ENCODE assay signal across 8 cellular contexts in the genomic region with DNA sequence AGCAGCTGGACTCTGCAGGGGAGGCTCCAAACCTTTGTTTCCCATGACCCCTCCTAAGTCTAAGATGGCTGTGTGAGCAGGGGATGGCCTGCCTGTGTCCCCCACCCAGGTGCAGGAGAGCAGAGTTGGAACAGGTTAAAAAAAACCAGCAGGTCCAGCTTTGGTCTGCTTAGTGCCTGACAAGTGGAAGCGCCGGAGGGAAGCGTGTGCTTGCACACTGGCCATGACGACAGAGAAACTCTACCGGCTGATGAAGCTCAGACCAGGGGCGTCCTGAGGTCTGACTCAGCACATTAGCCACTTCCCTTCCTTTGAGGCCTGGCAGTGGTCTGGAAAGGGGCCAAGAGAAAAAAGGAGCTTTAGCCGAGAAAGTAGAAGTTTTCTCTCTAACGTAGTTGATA.
DNase-seq lines count a peak whose midpoint lies in the region; TF ChIP-seq lines count a peak whose summit lies in the region.

No MANE protein-coding gene starts in this region.

- no peaks in the 10 kb centered on the region for H3K9me3 ChIP-seq in CD4-positive, alpha-beta memory T cell (ENCODE audit: control insufficient read depth in 1 of 2, low read length in 2 of 2)
- H3K9me3 ChIP-seq in Loucy (ENCODE audit: insufficient read depth, low read depth, low read length), result no peaks in the 10 kb centered on the region

- no peaks in the 10 kb centered on the region for H3K79me2 ChIP-seq in Loucy (ENCODE audit: insufficient read depth, low read length)

- TF ChIP-seq CTCF in GM20000 (IDR thresholded peaks at IDR 0.05; ENCODE audit: extremely low read depth, missing control alignments) (no peak), Loucy (conservative IDR thresholded peaks at IDR 0.05; ENCODE audit: low read length) (no peak)

- H3K4me2 ChIP-seq in Loucy (ENCODE audit: low read depth, low read length, poor library complexity, severe bottlenecking), result peak overlapping the region; percentile 63

- H4K20me1 ChIP-seq in Loucy (ENCODE audit: insufficient read depth, low read length, poor library complexity, severe bottlenecking), result no peaks in the 10 kb centered on the region

- H3K9me2 ChIP-seq in Loucy (replicated peaks; ENCODE audit: low read depth, low read length), result no peaks in the 10 kb centered on the region

- H3F3A ChIP-seq in Loucy (ENCODE audit: low read depth), result no peaks in the 10 kb centered on the region

- H3K4me3 ChIP-seq in CD4-positive, alpha-beta memory T cell (ENCODE audit: low read length in 2 of 2), result no peak overlapping the region
- H3K4me3 ChIP-seq in Loucy (ENCODE audit: low read length, poor library complexity, severe bottlenecking), result peak overlapping the region; percentile 44

- intact Hi-C loops in CD4-positive, alpha-beta memory T cell (cut with micrococcal nuclease), result no loop called here

- H3K27ac Mint-ChIP-seq in CD4-positive, alpha-beta memory T cell, result peak overlapping the region in 2 of 7 donors; percentile 38 to 77

- H3K27ac ChIP-seq in CD4-positive, alpha-beta memory T cell (ENCODE audit: low read depth, low read length), result no peak overlapping the region

- peaks cover 0 to 3% (median 0%) of the 10 kb centered on the region in 8 donors for H3K9me3 Mint-ChIP-seq in CD4-positive, alpha-beta memory T cell

- no peaks in the 10 kb centered on the region for H3K36me3 ChIP-seq in CD4-positive, alpha-beta memory T cell (ENCODE audit: insufficient read depth, low read length)
- H3K36me3 ChIP-seq in Loucy (ENCODE audit: insufficient read depth, low read length), result no peaks in the 10 kb centered on the region

- POLR2A ChIA-PET in CD4-positive, alpha-beta memory T cell (lab: Charles Lee; ENCODE audit: partially characterized antibody), result no interaction called here

- H3K4me1 Mint-ChIP-seq in CD4-positive, alpha-beta memory T cell, result peaks cover 6 to 18% (median 11%) of the 10 kb centered on the region in 4 donors

- CTCF ChIA-PET in CD4-positive, alpha-beta memory T cell (lab: Charles Lee; ENCODE audit: partially characterized antibody), result no interaction called here

- H3K36me3 Mint-ChIP-seq in CD4-positive, alpha-beta memory T cell, result no peaks in the 10 kb centered on the region

- no peak overlapping the region for H2AFZ ChIP-seq in Loucy (ENCODE audit: low read length)

- no peaks in the 10 kb centered on the region for H3K27me3 ChIP-seq in CD4-positive, alpha-beta memory T cell (ENCODE audit: insufficient read depth, low read length)
- no peaks in the 10 kb centered on the region for H3K27me3 ChIP-seq in Loucy (ENCODE audit: insufficient read depth, low read length, poor library complexity, severe bottlenecking)

- peak in 3 of 5 donors; percentile 8 to 26 (median 18) for DNase-seq in CD4-positive, alpha-beta memory T cell
- DNase-seq in GM20000 (ENCODE audit: low spot score), result peak; percentile 43
- DNase-seq in astrocyte of the hippocampus (ENCODE audit: low read depth, low spot score), result peak; percentile 97
- DNase-seq in midbrain (lab: John Stamatoyannopoulos, UW), result peak; percentile 51
- no peak for DNase-seq in activated naive CD4-positive, alpha-beta T cell treated with Interleukin-2 at 50 U/mL for 16 hours
- DNase-seq in NCI-H2196 treated with DMSO at 0.1 percent for 48 hours (lab: John Stamatoyannopoulos, UW; ENCODE audit: unreplicated experiment), result no peak
- no peak for DNase-seq in NCI-H1436 (lab: John Stamatoyannopoulos, UW)

- peaks cover 9% of the 10 kb centered on the region for H3K4me1 ChIP-seq in CD4-positive, alpha-beta memory T cell (ENCODE audit: insufficient read depth, low read length)
- peaks cover 13% of the 10 kb centered on the region for H3K4me1 ChIP-seq in Loucy (ENCODE audit: insufficient read depth, low read length, poor library complexity, severe bottlenecking)

- no peak overlapping the region for H3K9ac ChIP-seq in Loucy (ENCODE audit: low read depth, low read length, poor library complexity, severe bottlenecking)

- H3K4me3 Mint-ChIP-seq in CD4-positive, alpha-beta memory T cell, result peak overlapping the region in 7 of 8 donors; percentile 6 to 66 (median 27)

- peaks cover 1 to 6% of the 10 kb centered on the region in 2 donors for H3K27me3 Mint-ChIP-seq in CD4-positive, alpha-beta memory T cell

Comparison
In these comparisons a context has a peak if more than half of its experiments do, and no peak if none do; other contexts are left out.
1. DNase-seq: peak in CD4-positive, alpha-beta memory T cell (3 of 5), GM20000 (single experiment), astrocyte of the hippocampus (single experiment) and midbrain (single experiment); none in activated naive CD4-positive, alpha-beta T cell treated with Interleukin-2 at 50 U/mL for 16 hours (single experiment), NCI-H2196 treated with DMSO at 0.1 percent for 48 hours (single experiment) and NCI-H1436 (single experiment).